In genomic region chr6:43506667-43507471, GRCh38 we compare ENCODE assay signal across 8 cellular contexts. TPM values are rescaled to one million over a fixed set of nuclear protein-coding genes. Genes with fewer than 3 reads are reported as not detected.
DNase-seq lines count a peak whose midpoint lies in the region; ATAC-seq and TF ChIP-seq lines count a peak whose summit lies in the region.

No MANE protein-coding gene starts in this region.

- DNase-seq in Ammon's horn (ENCODE audit: low spot score) (peak; percentile 92), GM19240 (ENCODE audit: insufficient read length, low spot score) (peak; percentile 79), MG63 (peak; percentile 39), SJCRH30 (peak; percentile 72 to 92), foreskin keratinocyte (peak; percentile 36 to 50), occipital lobe (lab: John Stamatoyannopoulos, UW) (peak; percentile 51), testis (peak; percentile 87)
- DNase-seq in activated T-helper 9 cell treated with anti-CD3 and anti-CD28 coated beads, Interleukin-2, amount 50 U/mL, for 16 hours (ENCODE audit: low read depth), result peak; percentile 67

- H3K36me3 ChIP-seq in MG63 (no peaks in the 10 kb centered on the region), SJCRH30 (peaks cover 22% of the 10 kb centered on the region; the same call in 1 of the 2 replicates), testis (ENCODE audit: low read depth, missing control alignments) (no peaks in the 10 kb centered on the region)

- intact Hi-C loops in testis (cut with DNase I; ENCODE audit: low total_unique reads), result loop anchor here (10.0 kb wide), 1 partner anchor 52 kb away; the partner anchor contains the start of gene DLK2

- H3K4me3 ChIP-seq in MG63 (no peak overlapping the region), SJCRH30 (no peak overlapping the region), testis (no peak overlapping the region)

- 30 to 37% methylated on average over 14 of the region's 14 CpGs for WGBS in testis, 2 donors

- TF ChIP-seq POLR2A in testis (IDR thresholded peaks at IDR 0.05), result no peak

- ATAC-seq in foreskin keratinocyte, result peak; percentile 54

- H3K27ac ChIP-seq in SJCRH30, result peak overlapping the region; percentile 47; the same call in 1 of the 2 replicates
- H3K27ac ChIP-seq in foreskin keratinocyte, result no peak overlapping the region
- no peak overlapping the region for H3K27ac ChIP-seq in testis

- H3K4me1 ChIP-seq in SJCRH30, result peaks cover 12% of the 10 kb centered on the region
- no peaks in the 10 kb centered on the region for H3K4me1 ChIP-seq in foreskin keratinocyte
- H3K4me1 ChIP-seq in testis, result peaks cover 16% of the 10 kb centered on the region

- peak; percentile 96 for TF ChIP-seq CTCF in foreskin keratinocyte (conservative IDR thresholded peaks at IDR 0.05)
- peak; percentile 85 to 99 (median 88) for TF ChIP-seq CTCF in testis (IDR thresholded peaks at IDR 0.05)

- H3K27me3 ChIP-seq in MG63 (no peaks in the 10 kb centered on the region), SJCRH30 (no peaks in the 10 kb centered on the region), foreskin keratinocyte (no peaks in the 10 kb centered on the region), testis (no peaks in the 10 kb centered on the region)

- H3K9me3 ChIP-seq in MG63 (no peaks in the 10 kb centered on the region), SJCRH30 (replicated peaks) (no peaks in the 10 kb centered on the region), testis (no peaks in the 10 kb centered on the region)

RNA-seq across cellular contexts. Expression of gene LRRC73, which starts 3.3 kb away (rescaled TPM):
- total RNA-seq in MG63 (2014; rRNA removed; shearing (Covaris generic); ENCODE audit: low replicate concordance), result 0.10 TPM in 1 of 2 replicates, not detected in the other
- total RNA-seq in SJCRH30 (2014; rRNA removed; shearing (Covaris generic)), result 0.14 TPM in 1 of 2 replicates, not detected in the other
- 0.37 and 0.39 TPM in 2 replicates for total RNA-seq in foreskin keratinocyte
- 0.64 and 0.66 TPM in 2 replicates for polyA plus RNA-seq in foreskin keratinocyte
- 2.7 TPM for total RNA-seq in occipital lobe
- 10 to 100 TPM; 20.1 to 29.3 TPM for total RNA-seq in testis
- 50.6 TPM for polyA plus RNA-seq in testis (ENCODE audit: insufficient read depth, low read depth, low replicate concordance)

RNA-seq across cellular contexts. Expression of gene YIPF3, which starts 9.9 kb away (rescaled TPM):
- total RNA-seq in MG63 (2014; rRNA removed; shearing (Covaris generic); ENCODE audit: low replicate concordance), result 41.1 and 51.9 TPM in 2 replicates
- 56.3 and 61.7 TPM in 2 replicates for total RNA-seq in SJCRH30 (2014; rRNA removed; shearing (Covaris generic))
- total RNA-seq in foreskin keratinocyte (69.2 and 83.9 TPM in 2 replicates), occipital lobe (71.4 TPM), testis (100 to 1,000 TPM; 130 to 138 TPM)
- polyA plus RNA-seq in foreskin keratinocyte (110 and 125 TPM in 2 replicates), testis (ENCODE audit: insufficient read depth, low read depth, low replicate concordance) (131 TPM)

RNA-seq across cellular contexts. Expression of gene POLR1C, which starts 10.0 kb away (rescaled TPM):
- total RNA-seq in MG63 (2014; rRNA removed; shearing (Covaris generic); ENCODE audit: low replicate concordance), result 24.6 and 37.6 TPM in 2 replicates
- 37.3 and 38.3 TPM in 2 replicates for total RNA-seq in SJCRH30 (2014; rRNA removed; shearing (Covaris generic))
- 52.8 and 60.9 TPM in 2 replicates for total RNA-seq in foreskin keratinocyte
- 59.3 and 61.9 TPM in 2 replicates for polyA plus RNA-seq in foreskin keratinocyte
- 22.0 TPM for total RNA-seq in occipital lobe
- 10 to 100 TPM; 35.0 to 37.7 TPM for total RNA-seq in testis
- 41.3 TPM for polyA plus RNA-seq in testis (ENCODE audit: insufficient read depth, low read depth, low replicate concordance)

RNA-seq across cellular contexts. Expression of gene TJAP1, which starts 29.5 kb away (rescaled TPM):
- 8.1 and 19.0 TPM in 2 replicates for total RNA-seq in MG63 (2014; rRNA removed; shearing (Covaris generic); ENCODE audit: low replicate concordance)
- total RNA-seq in SJCRH30 (2014; rRNA removed; shearing (Covaris generic)), result 32.2 and 38.8 TPM in 2 replicates
- total RNA-seq in foreskin keratinocyte (28.6 and 29.7 TPM in 2 replicates), occipital lobe (5.0 TPM), testis (10 to 100 TPM; 55.9 to 59.1 TPM)
- polyA plus RNA-seq in foreskin keratinocyte (28.6 and 28.8 TPM in 2 replicates), testis (ENCODE audit: insufficient read depth, low read depth, low replicate concordance) (35.4 TPM)

RNA-seq across cellular contexts. Expression of gene DLK2, which starts 51.5 kb away (rescaled TPM):
- 1.5 TPM in 1 of 2 replicates, not detected in the other for total RNA-seq in MG63 (2014; rRNA removed; shearing (Covaris generic); ENCODE audit: low replicate concordance)
- total RNA-seq in SJCRH30 (2014; rRNA removed; shearing (Covaris generic)), result 5.4 and 5.8 TPM in 2 replicates
- total RNA-seq in foreskin keratinocyte (22.9 and 28.4 TPM in 2 replicates), occipital lobe (7.3 TPM), testis (1 to 10 TPM; 1.7 to 1.9 TPM)
- polyA plus RNA-seq in foreskin keratinocyte (26.7 and 33.5 TPM in 2 replicates), testis (ENCODE audit: insufficient read depth, low read depth, low replicate concordance) (1.3 TPM)

Comparison
In these comparisons a context has a peak if more than half of its experiments do, and no peak if none do; other contexts are left out.
1. DNase-seq: peak in every context shown above with its lines; median percentile 92 in Ammon's horn; 87 in testis; 82 in SJCRH30; 79 in GM19240; 67 in activated T-helper 9 cell treated with anti-CD3 and anti-CD28 coated beads, Interleukin-2, amount 50 U/mL, for 16 hours; 51 in occipital lobe; 43 in foreskin keratinocyte; 39 in MG63.